8 cellular contexts compared by ENCODE assay signal in the genomic region with DNA sequence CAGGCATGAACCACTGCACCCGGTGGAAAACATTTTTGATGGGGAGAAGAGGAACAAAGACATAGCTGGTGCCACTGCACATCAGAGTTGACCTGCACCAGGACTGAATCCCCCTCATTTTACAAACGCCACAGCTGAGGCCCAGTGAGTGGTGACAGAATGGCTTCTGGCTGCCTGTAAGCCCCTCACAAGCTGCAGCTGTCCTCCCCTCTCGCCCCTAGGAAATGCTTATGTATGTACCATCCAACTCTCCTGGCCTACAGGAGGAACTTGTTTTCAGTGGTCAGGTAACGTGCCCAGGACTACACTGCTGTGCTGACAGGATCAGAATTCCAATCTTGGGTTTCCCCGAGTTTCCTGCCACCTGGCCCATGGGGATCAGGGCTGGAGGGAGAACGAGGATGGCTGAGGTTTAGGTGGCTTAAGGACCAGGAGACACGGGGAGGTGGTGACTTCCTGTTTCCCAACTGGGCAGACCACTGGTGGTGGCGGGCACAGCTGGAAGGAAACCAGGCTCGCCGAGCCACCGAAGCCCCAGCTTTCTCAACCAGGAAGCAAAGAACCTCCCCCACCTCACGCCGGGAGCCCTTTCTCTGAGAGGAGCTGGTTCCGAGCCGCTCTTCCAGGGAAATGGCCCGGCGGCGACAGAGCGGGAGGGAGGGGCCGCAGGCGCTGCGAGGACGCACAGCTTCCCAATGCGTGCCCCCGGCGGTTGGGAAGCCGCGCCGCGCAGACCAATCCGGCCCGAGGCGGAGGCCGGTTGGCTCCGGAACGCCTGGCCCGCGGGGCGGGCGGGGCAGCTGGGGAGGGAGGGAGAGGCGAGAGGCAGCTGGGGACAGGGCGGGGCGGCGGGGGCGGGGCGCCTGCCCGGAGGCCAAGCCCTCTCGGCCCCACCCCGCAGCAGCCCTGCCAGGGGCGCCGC. TPM values are rescaled to one million over a fixed set of nuclear protein-coding genes. Genes with fewer than 3 reads are reported as not detected.
DNase-seq lines count a peak whose midpoint lies in the region; ATAC-seq and TF ChIP-seq lines count a peak whose summit lies in the region.

No MANE protein-coding gene starts in this region.

- peak overlapping the region; percentile 64 for H3K27ac Mint-ChIP-seq in CD4-positive, alpha-beta T cell

- DNase-seq in CD4-positive, alpha-beta T cell, result peak in 9 of 10 experiments; percentile 42 to 74 (median 66)
- DNase-seq in NCI-H82 treated with DMSO at 0.1 percent for 48 hours (lab: John Stamatoyannopoulos, UW; ENCODE audit: unreplicated experiment) (peak; percentile 42), epithelial cell of prostate (ENCODE audit: low read depth, low spot score) (no peak), mucosa of descending colon (peak; percentile 95 to 98 (median 97))
- DNase-seq in activated CD8-positive, alpha-beta memory T cell treated with anti-CD3 and anti-CD28 coated beads, Interleukin-2, amount 50 U/mL, for 24 hours (ENCODE audit: extremely low read depth), result peak; percentile 63
- peak; percentile 77 for DNase-seq in stimulated activated CD8-positive, alpha-beta memory T cell treated with anti-CD3 and anti-CD28 coated beads, Interleukin-4, amount 100 ng/mL, for 24 hours (ENCODE audit: low read depth)

- ATAC-seq in CD4-positive, alpha-beta T cell (ENCODE audit: poor library complexity), result peak; percentile 64
- peak; percentile 61 for ATAC-seq in GM19397 (IDR thresholded peaks at IDR 0.05; ENCODE audit: unreplicated experiment)
- peak; percentile 58 for ATAC-seq in HG03571 (IDR thresholded peaks at IDR 0.05; ENCODE audit: unreplicated experiment)
- ATAC-seq in mucosa of descending colon, result peak; percentile 91

- no peaks in the 10 kb centered on the region for H3K36me3 Mint-ChIP-seq in CD4-positive, alpha-beta T cell (ENCODE audit: low read depth)

- H3K27me3 ChIP-seq in CD4-positive, alpha-beta T cell (ENCODE audit: control insufficient read depth, insufficient read depth, low read length), result no peaks in the 10 kb centered on the region

- H3K9me3 Mint-ChIP-seq in CD4-positive, alpha-beta T cell, result no peaks in the 10 kb centered on the region

- peaks cover 9% of the 10 kb centered on the region for H3K4me1 ChIP-seq in mucosa of descending colon (ENCODE audit: low read depth)

- intact Hi-C loops in CD4-positive, alpha-beta T cell (cut with DNase I, micrococcal nuclease), result no loop called here
- intact Hi-C loops in mucosa of descending colon (cut with DNase I, micrococcal nuclease), result no loop called here

- TF ChIP-seq CTCF in CD4-positive, alpha-beta T cell (IDR thresholded peaks at IDR 0.05), result no peak
- no peak for TF ChIP-seq CTCF in mucosa of descending colon (IDR thresholded peaks at IDR 0.05)

- peak overlapping the region; percentile 33 for H3K4me3 ChIP-seq in mucosa of descending colon

- H3K27ac ChIP-seq in CD4-positive, alpha-beta T cell (ENCODE audit: low read depth, low read length), result peak overlapping the region; percentile 25
- peak overlapping the region; percentile 67 for H3K27ac ChIP-seq in epithelial cell of prostate

- no peaks in the 10 kb centered on the region for H3K36me3 ChIP-seq in mucosa of descending colon (ENCODE audit: low read depth)

- CTCF ChIA-PET in CD4-positive, alpha-beta T cell (lab: Charles Lee), result interaction anchor here (1.2 kb wide), 1 partner anchor 21 kb away, joined by 6 read pairs; no protein-coding TSS in a partner anchor

- H3K4me3 Mint-ChIP-seq in CD4-positive, alpha-beta T cell, result peak overlapping the region; percentile 83

- POLR2A ChIA-PET in CD4-positive, alpha-beta T cell (lab: Charles Lee), result interaction anchor here (3.8 kb wide), 1 partner anchor 12 kb away, joined by 47 read pairs; the partner anchor contains the start of gene RCE1

- no peaks in the 10 kb centered on the region for H3K4me1 Mint-ChIP-seq in CD4-positive, alpha-beta T cell (ENCODE audit: low read depth)

- H3K9me3 ChIP-seq in CD4-positive, alpha-beta T cell (ENCODE audit: control insufficient read depth, low read length), result no peaks in the 10 kb centered on the region
- no peaks in the 10 kb centered on the region for H3K9me3 ChIP-seq in mucosa of descending colon

- no peaks in the 10 kb centered on the region for H3K27me3 Mint-ChIP-seq in CD4-positive, alpha-beta T cell

RNA-seq across cellular contexts. Expression of gene LRFN4, which starts 1.0 kb away (rescaled TPM):
- 1 to 10 TPM; 1.6 to 2.5 TPM for total RNA-seq in CD4-positive, alpha-beta T cell
- total RNA-seq in mucosa of descending colon, result 10 to 100 TPM; 20.3 to 29.1 (median 27.8) TPM

RNA-seq across cellular contexts. Expression of gene RCE1, which starts 12.6 kb away (rescaled TPM):
- 10 to 100 TPM; 60.1 to 63.0 TPM for total RNA-seq in CD4-positive, alpha-beta T cell
- 10 to 100 TPM; 24.9 to 27.2 (median 27.2) TPM for total RNA-seq in mucosa of descending colon

Comparison
In these comparisons a context has a peak if more than half of its experiments do, and no peak if none do; other contexts are left out.
1. RNA of gene LRFN4, which starts 1.0 kb away (total RNA-seq): 20.3 to 29.1 TPM in mucosa of descending colon; 1.6 to 2.5 TPM in CD4-positive, alpha-beta T cell; every median in the first group is over 4 times any median in the second.
2. Peak in every context shown above with its lines, with median percentiles within 50 percentile points of each other: ATAC-seq.